8 cellular contexts compared by ENCODE assay signal in genomic region chr5:119435436-119436132, GRCh38. TPM values are rescaled to one million over a fixed set of nuclear protein-coding genes. Genes with fewer than 3 reads are reported as not detected.
DNase-seq lines count a peak whose midpoint lies in the region; ATAC-seq, FAIRE-seq and TF ChIP-seq lines count a peak whose summit lies in the region.

No MANE protein-coding gene starts in this region.

- H3K4me3 ChIP-seq in hepatocyte = no peak overlapping the region

- H3K79me2 ChIP-seq in hepatocyte = no peaks in the 10 kb centered on the region

- no peak overlapping the region for H3K27ac ChIP-seq in hepatocyte

- H3K4me1 ChIP-seq in hepatocyte (ENCODE audit: insufficient read depth) = no peaks in the 10 kb centered on the region

- peak overlapping the region in 1 of 2 donors; percentile 36 for H3K27ac Mint-ChIP-seq in activated naive CD4-positive, alpha-beta T cell treated with anti-CD3 and anti-CD28 coated beads, Interleukin-2, amount 50 U/mL, for 72 hours

- no peak for TF ChIP-seq POLR2A in H54 (IDR thresholded peaks at IDR 0.05; ENCODE audit: low read depth, low read length)

- DNase-seq in AG20443 (ENCODE audit: low spot score) = peak; percentile 25
- DNase-seq in SKM-1 treated with dmso at 0.1 percent for 144 hours (lab: John Stamatoyannopoulos, UW; ENCODE audit: unreplicated experiment) = peak; percentile 69
- DNase-seq in activated naive CD4-positive, alpha-beta T cell treated with anti-CD3 and anti-CD28 coated beads, Interleukin-2, amount 50 U/mL, for 72 hours (ENCODE audit: low spot score in 2 of 2) = peak; percentile 56 to 73
- DNase-seq in hepatocyte (ENCODE audit: low spot score) = peak; percentile 76
- DNase-seq in stimulated activated CD4-positive, alpha-beta T cell treated with anti-CD3 and anti-CD28 coated beads, Interleukin-2, amount 100 ng/mL, for 24 hours = peak; percentile 76 to 78
- DNase-seq in H54 (ENCODE audit: insufficient read length, low spot score) = no peak

- H3K9me2 ChIP-seq in hepatocyte (replicated peaks; ENCODE audit: insufficient read depth) = no peaks in the 10 kb centered on the region

- peak; percentile 96 for ATAC-seq in GM19043 (IDR thresholded peaks at IDR 0.05; ENCODE audit: low read depth, unreplicated experiment)
- ATAC-seq in HG03175 (IDR thresholded peaks at IDR 0.05; ENCODE audit: unreplicated experiment) = peak; percentile 98
- peak; percentile 57 to 82 for ATAC-seq in activated naive CD4-positive, alpha-beta T cell treated with anti-CD3 and anti-CD28 coated beads, Interleukin-2, amount 50 U/mL, for 72 hours

- H3K27me3 ChIP-seq in hepatocyte = no peaks in the 10 kb centered on the region

- no peak overlapping the region for H3K4me2 ChIP-seq in hepatocyte

- no peaks in the 10 kb centered on the region for H3K9me3 ChIP-seq in hepatocyte (ENCODE audit: low read depth)

- H4K20me1 ChIP-seq in hepatocyte (ENCODE audit: insufficient read depth, poor library complexity, severe bottlenecking) = no peaks in the 10 kb centered on the region

- no peaks in the 10 kb centered on the region for H3K36me3 ChIP-seq in hepatocyte (replicated peaks; ENCODE audit: insufficient read depth, low read depth)

- TF ChIP-seq CTCF in hepatocyte (IDR thresholded peaks at IDR 0.05; ENCODE audit: poor library complexity) = peak; percentile 58

- H2AFZ ChIP-seq in hepatocyte = no peak overlapping the region

- H3K36me3 Mint-ChIP-seq in activated naive CD4-positive, alpha-beta T cell treated with anti-CD3 and anti-CD28 coated beads, Interleukin-2, amount 50 U/mL, for 72 hours = peaks cover 0 to 5% of the 10 kb centered on the region in 2 donors

- FAIRE-seq in H54 (lab: Jason Lieb, UNC) = no peak

- 53% methylated on average over 8 of the region's 8 CpGs for WGBS in hepatocyte (ENCODE audit: low lambda C conversion rate, missing lambda C conversion rate)

- H3K9me3 Mint-ChIP-seq in activated naive CD4-positive, alpha-beta T cell treated with anti-CD3 and anti-CD28 coated beads, Interleukin-2, amount 50 U/mL, for 72 hours = peaks cover 0 to 6% of the 10 kb centered on the region in 2 donors

RNA-seq across cellular contexts. Expression of gene HSD17B4, which starts 16.7 kb away (rescaled TPM):
- 10 to 100 TPM; 49.7 to 85.1 TPM for total RNA-seq in activated naive CD4-positive, alpha-beta T cell treated with anti-CD3 and anti-CD28 coated beads, Interleukin-2, amount 50 U/mL, for 72 hours
- 236 and 281 TPM in 2 replicates for total RNA-seq in hepatocyte
- 155 and 208 TPM in 2 replicates for polyA plus RNA-seq in hepatocyte
